ENCODE assay signal across 13 cellular contexts in the genomic region with DNA sequence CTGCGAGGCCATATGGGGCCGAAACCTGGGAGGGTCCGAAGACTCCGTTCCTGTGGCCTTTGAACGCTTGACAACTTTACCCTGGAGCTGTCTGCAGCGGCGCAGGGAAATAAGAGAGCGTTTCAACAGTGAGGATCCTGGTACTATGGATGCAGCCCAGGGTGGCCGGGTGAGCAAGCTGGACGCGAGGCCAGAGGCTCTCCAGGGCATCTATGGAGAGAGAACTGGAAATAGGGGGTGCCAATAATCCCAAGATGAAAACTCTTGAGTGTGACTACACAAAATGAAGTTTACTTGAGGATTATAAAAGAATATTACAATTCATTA. TPM values are rescaled to one million over a fixed set of nuclear protein-coding genes. Genes with fewer than 3 reads are reported as not detected.
DNase-seq lines count a peak whose midpoint lies in the region; ATAC-seq, FAIRE-seq and TF ChIP-seq lines count a peak whose summit lies in the region.
"Had no signal": no experiment of that assay in that cellular context is flagged by ENCODE, and none has a peak within 500 bp of the region (broad histone marks: within the 10 kb centered on the region; RNA-seq: fewer than 3 reads in every experiment).

No MANE protein-coding gene starts in this region.

- H3K4me1 ChIP-seq in GM23338 (ENCODE audit: insufficient read depth) (peaks cover 4% of the 10 kb centered on the region; the same call in 1 of the 2 replicates), ectodermal cell (ENCODE audit: control insufficient read depth, insufficient read depth, low read length) (no peaks in the 10 kb centered on the region), kidney (ENCODE audit: control insufficient read depth in 1 of 2, insufficient read depth in 1 of 2, low read depth in 1 of 2, low read length in 2 of 2) (no peaks in the 10 kb centered on the region)

- peaks cover 30% of the 10 kb centered on the region for H3K27me3 Mint-ChIP-seq in GM23338 (ENCODE audit: insufficient read depth, low read depth, poor library complexity)

- H3K9me2 ChIP-seq in GM23338 (ENCODE audit: insufficient read depth), result no peaks in the 10 kb centered on the region

- intact Hi-C loops in kidney (cut with DNase I) (no loop called here), sciatic nerve (cut with DNase I) (no loop called here)

- 47 to 49% methylated on average over 11 of the region's 11 CpGs for WGBS in ectodermal cell, 2 experiments

- H3K9ac ChIP-seq in kidney (ENCODE audit: low read length in 2 of 2), result no peak overlapping the region

- peaks cover 10% of the 10 kb centered on the region for H3K4me1 Mint-ChIP-seq in GM23338

- no peak overlapping the region for H3K27ac Mint-ChIP-seq in GM23338
- H3K27ac Mint-ChIP-seq: immature natural killer cell had no signal

- H3K36me3 ChIP-seq in GM23338 (ENCODE audit: insufficient read depth), result no peaks in the 10 kb centered on the region
- H3K36me3 ChIP-seq in ectodermal cell (ENCODE audit: control insufficient read depth, insufficient read depth, low read length), result no peaks in the 10 kb centered on the region
- no peaks in the 10 kb centered on the region for H3K36me3 ChIP-seq in kidney (ENCODE audit: control insufficient read depth in 1 of 2, insufficient read depth in 2 of 2, low read length in 2 of 2)

- in situ Hi-C loops in ACHN (cut with HindIII; ENCODE audit: low pct_ligation_motif_present, low pct_unique_long_range_greater_than_20kb, low sequenced_read_pairs), result no loop called here

- ATAC-seq in GM23338 (peak; percentile 35), sciatic nerve (peak; percentile 38)
- ATAC-seq: activated T-cell treated with anti-CD3 and anti-CD28 coated beads, Interleukin-2, amount 50 U/mL, for 4 hours had no signal

- H3K9me3 ChIP-seq in ectodermal cell (ENCODE audit: control insufficient read depth, low read length) (no peaks in the 10 kb centered on the region), kidney (ENCODE audit: control insufficient read depth in 1 of 2, low read length in 2 of 2) (peaks cover 4 to 7% of the 10 kb centered on the region in 2 donors)

- H3K27me3 ChIP-seq in GM23338 (ENCODE audit: insufficient read depth) (peaks cover 48% of the 10 kb centered on the region), ectodermal cell (ENCODE audit: control insufficient read depth, insufficient read depth, low read length, poor library complexity, severe bottlenecking) (peaks cover 44% of the 10 kb centered on the region)

- peak overlapping the region; percentile 88 for H3K4me2 ChIP-seq in GM23338

- H3K27ac ChIP-seq in GM23338 (ENCODE audit: low read depth) (no peak overlapping the region), ectodermal cell (ENCODE audit: insufficient read depth, low read depth, low read length, poor library complexity, severe bottlenecking) (no peak overlapping the region), kidney (ENCODE audit: low read depth in 2 of 2, low read length in 2 of 2) (peak overlapping the region; percentile 25 to 81)

- no peaks in the 10 kb centered on the region for H3K36me3 Mint-ChIP-seq in GM23338 (ENCODE audit: low read depth)

- FAIRE-seq in kidney (lab: Jason Lieb, UNC), result no peak
- FAIRE-seq: HTR-8/SVneo, small intestine had no signal

- H3K79me2 ChIP-seq in GM23338 (replicated peaks; ENCODE audit: insufficient read depth), result no peaks in the 10 kb centered on the region

- peaks cover 4% of the 10 kb centered on the region; the same call in 2 of the 3 replicates for H3K9me3 Mint-ChIP-seq in GM23338

- H4K20me1 ChIP-seq in GM23338 (replicated peaks; ENCODE audit: insufficient read depth), result no peaks in the 10 kb centered on the region

- no peak for TF ChIP-seq CTCF in GM23338 (conservative IDR thresholded peaks at IDR 0.05; ENCODE audit: low read depth in 2 of 2)
- no peak for TF ChIP-seq CTCF in kidney (IDR thresholded peaks at IDR 0.05; ENCODE audit: borderline replicate concordance, extremely low read depth, insufficient read depth)

- H3F3A ChIP-seq in GM23338 (replicated peaks; ENCODE audit: low read depth), result no peaks in the 10 kb centered on the region

- peak overlapping the region; percentile 80; the same call in 2 of the 3 replicates for H3K4me3 Mint-ChIP-seq in GM23338
- H3K4me3 Mint-ChIP-seq: immature natural killer cell had no signal

- peak overlapping the region; percentile 99 for H2AFZ ChIP-seq in GM23338

- peak overlapping the region; percentile 70 for H3K4me3 ChIP-seq in GM23338
- peak overlapping the region; percentile 46 for H3K4me3 ChIP-seq in ectodermal cell (ENCODE audit: insufficient read depth, low read depth, low read length)
- peak overlapping the region in 1 of 2 donors; percentile 67 for H3K4me3 ChIP-seq in kidney (ENCODE audit: low read length in 2 of 2)

- DNase-seq in GM23338 (ENCODE audit: low spot score) (no peak), kidney (no peak), sciatic nerve (ENCODE audit: low spot score) (no peak), medulla oblongata (ENCODE audit: extremely low spot score) (no peak), Kasumi-1 (lab: John Stamatoyannopoulos, UW) (no peak), ACHN (no peak), HCEC 1CT (no peak)
- DNase-seq: activated T-cell treated with anti-CD3 and anti-CD28 coated beads, Interleukin-2, amount 50 U/mL, for 4 hours; cortex of kidney; immature natural killer cell; small intestine had no signal

TF ChIP-seq in GM23338, 12 proteins besides CTCF, POLR2A, EP300 and RAD21 (continues in another document):
- TF ChIP-seq STAT1 (IDR thresholded peaks at IDR 0.05; ENCODE audit: unreplicated experiment), result no peak
- TF ChIP-seq REST (IDR thresholded peaks at IDR 0.05; ENCODE audit: unreplicated experiment), result no peak
- no peak for TF ChIP-seq CREB1 (CRISPR knock-in tag; IDR thresholded peaks at IDR 0.05; ENCODE audit: low read depth)
- no peak for TF ChIP-seq POLR2AphosphoS5 (IDR thresholded peaks at IDR 0.05; ENCODE audit: low read depth)

RNA-seq across cellular contexts. Expression of gene ABCC9, which starts 1.1 kb away (rescaled TPM):
- 0.04 TPM in 1 of 2 replicates, not detected in the other for total RNA-seq in GM23338 (2014; rRNA removed; shearing (Covaris generic))
- polyA plus RNA-seq in GM23338 (2016; fragmentation: Nextera tagmentation; extraction: Ambion mirVana) (0.02 TPM in 1 of 2 replicates, not detected in the other), kidney (ENCODE audit: insufficient read depth, low read depth, low replicate concordance) (1.8 TPM)
- polyA plus RNA-seq in ectodermal cell (2013, experiment 1 of 4), result 0.15 TPM
- 0.16 TPM for polyA plus RNA-seq in ectodermal cell (2013, experiment 2 of 4)
- 0.32 TPM for polyA plus RNA-seq in ectodermal cell (2013, experiment 3 of 4)
- 0.20 TPM for polyA plus RNA-seq in ectodermal cell (2013, experiment 4 of 4)
- total RNA-seq in kidney (21.3 TPM), sciatic nerve (45.6 TPM)
- polyA plus RNA-seq: immature natural killer cell had no signal

Comparison
In these comparisons a context has a peak if more than half of its experiments do, and no peak if none do; other contexts are left out.
1. H3K27ac ChIP-seq: peak in kidney (2 of 2); none in GM23338 (single experiment) and ectodermal cell (single experiment).
2. RNA of gene ABCC9, which starts 1.1 kb away (total RNA-seq): 45.6 TPM in sciatic nerve (single experiment) and 21.3 TPM in kidney (single experiment); 0.04 TPM in GM23338; every median in the first group is over 10 times any median in the second.